Comparison of ENCODE assay signal across 20 cellular contexts in genomic region chr20:20956586-20956985, GRCh38.
DNase-seq lines count a peak whose midpoint lies in the region; ATAC-seq and TF ChIP-seq lines count a peak whose summit lies in the region.
"Had no signal": no experiment of that assay in that cellular context is flagged by ENCODE, and none has a peak within 500 bp of the region (broad histone marks: within the 10 kb centered on the region; RNA-seq: fewer than 3 reads in every experiment).

No MANE protein-coding gene starts in this region.

- no peaks in the 10 kb centered on the region for H3K9me3 Mint-ChIP-seq in WTC11
- H3K9me3 Mint-ChIP-seq: activated T-cell treated with anti-CD3 and anti-CD28 coated beads, Interleukin-2, amount 50 U/mL, for 72 hours; T-helper 2 cell treated with Interferon-gamma antibody and Interleukin-4, amounts not matched to agents 5 μg/mL and 100 μg/mL, for 36 hours had no signal

- no peak for ATAC-seq in GM18868 (IDR thresholded peaks at IDR 0.05; ENCODE audit: unreplicated experiment)
- no peak for ATAC-seq in WTC11
- ATAC-seq: A549; activated naive CD4-positive, alpha-beta T cell treated with anti-CD3 and anti-CD28 coated beads, Interleukin-2, amount 50 U/mL, for 72 hours; activated T-cell treated with anti-CD3 and anti-CD28 coated beads, Interleukin-2, amount 50 U/mL, for 72 hours; heart right ventricle had no signal

- H3K36me3 Mint-ChIP-seq in WTC11: no peaks in the 10 kb centered on the region
- H3K36me3 Mint-ChIP-seq: activated naive CD4-positive, alpha-beta T cell treated with anti-CD3 and anti-CD28 coated beads, Interleukin-2, amount 50 U/mL, for 72 hours; IgD-negative memory B cell had no signal

- H3K4me3 Mint-ChIP-seq in WTC11: no peak overlapping the region
- H3K4me3 Mint-ChIP-seq: activated T-cell treated with anti-CD3 and anti-CD28 coated beads, Interleukin-2, amount 50 U/mL, for 72 hours; IgD-negative memory B cell; T-helper 2 cell treated with Interferon-gamma antibody and Interleukin-4, amounts not matched to agents 5 μg/mL and 100 μg/mL, for 36 hours had no signal

- no peak for TF ChIP-seq CTCF in WTC11 (IDR thresholded peaks at IDR 0.05)

- CTCF ChIA-PET in WTC11 (lab: Charles Lee): interaction anchor here (1.9 kb wide), 1 partner anchor 96 kb away, joined by 4 read pairs; no protein-coding TSS in a partner anchor

- DNase-seq in Ammon's horn (ENCODE audit: low spot score) (peak; percentile 78), NCI-H1436 (lab: John Stamatoyannopoulos, UW) (peak; percentile 80), anterior cingulate cortex (lab: John Stamatoyannopoulos, UW) (peak in 49 of 58 donors; percentile 2 to 75 (median 33)), midbrain (lab: John Stamatoyannopoulos, UW) (peak; percentile 50), NAMALWA (ENCODE audit: low spot score) (no peak), NCI-H2196 treated with DMSO at 0.1 percent for 48 hours (lab: John Stamatoyannopoulos, UW; ENCODE audit: unreplicated experiment) (no peak), WTC11 (ENCODE audit: low spot score) (no peak)
- DNase-seq: activated T-cell treated with anti-CD3 and anti-CD28 coated beads, Interleukin-2, amount 50 U/mL, for 72 hours; colonic mucosa; DMS53; heart right ventricle; MG63; NCI-H2227 treated with DMSO at 0.1 percent for 48 hours; SK-N-SH; stimulated activated CD4-positive, alpha-beta T cell treated with anti-CD3 and anti-CD28 coated beads, Interleukin-4, amount 100 ng/mL, for 1 hour had no signal

- POLR2A ChIA-PET in WTC11 (lab: Charles Lee): no interaction called here

- H3K27ac Mint-ChIP-seq in WTC11: no peak overlapping the region
- H3K27ac Mint-ChIP-seq: activated naive CD4-positive, alpha-beta T cell treated with anti-CD3 and anti-CD28 coated beads, Interleukin-2, amount 50 U/mL, for 72 hours; activated T-cell treated with anti-CD3 and anti-CD28 coated beads, Interleukin-2, amount 50 U/mL, for 72 hours; IgD-negative memory B cell; T-helper 2 cell treated with Interferon-gamma antibody and Interleukin-4, amounts not matched to agents 5 μg/mL and 100 μg/mL, for 36 hours had no signal

- peaks cover 11% of the 10 kb centered on the region for H3K4me1 Mint-ChIP-seq in WTC11

- no peaks in the 10 kb centered on the region; the same call in 1 of the 2 replicates for H3K27me3 Mint-ChIP-seq in WTC11 (ENCODE audit: low read depth)

TF ChIP-seq in WTC11, 78 proteins besides CTCF, POLR2A, EP300 and RAD21:
- TF ChIP-seq ZNF425 (CRISPR knock-in tag; conservative IDR thresholded peaks at IDR 0.05) (no peak), TEAD1 (CRISPR knock-in tag; IDR thresholded peaks at IDR 0.05) (no peak), SP1 (CRISPR knock-in tag; conservative IDR thresholded peaks at IDR 0.05) (no peak), ESRRA (CRISPR knock-in tag; IDR thresholded peaks at IDR 0.05; ENCODE audit: borderline replicate concordance) (no peak), JAZF1 (CRISPR knock-in tag; IDR thresholded peaks at IDR 0.05) (no peak), PRDM15 (CRISPR knock-in tag; IDR thresholded peaks at IDR 0.05) (no peak), SOX15 (CRISPR knock-in tag; IDR thresholded peaks at IDR 0.05) (no peak), ELF4 (CRISPR knock-in tag; IDR thresholded peaks at IDR 0.05; ENCODE audit: low read depth) (no peak), MYBL2 (CRISPR knock-in tag; IDR thresholded peaks at IDR 0.05) (no peak), NFATC4 (CRISPR knock-in tag; IDR thresholded peaks at IDR 0.05) (no peak), FOXJ3 (CRISPR knock-in tag; IDR thresholded peaks at IDR 0.05; ENCODE audit: borderline replicate concordance) (no peak), ZNF281 (CRISPR knock-in tag; IDR thresholded peaks at IDR 0.05) (no peak), TCF7 (CRISPR knock-in tag; IDR thresholded peaks at IDR 0.05; ENCODE audit: low read depth) (no peak)

Comparison
In these comparisons a context has a peak if more than half of its experiments do, and no peak if none do; other contexts are left out.
1. DNase-seq: peak in Ammon's horn (single experiment), NCI-H1436 (single experiment), anterior cingulate cortex (49 of 58) and midbrain (single experiment); none in NAMALWA (single experiment), NCI-H2196 treated with DMSO at 0.1 percent for 48 hours (single experiment) and WTC11 (single experiment).